ENCODE assay signal across 7 cellular contexts in the genomic region with DNA sequence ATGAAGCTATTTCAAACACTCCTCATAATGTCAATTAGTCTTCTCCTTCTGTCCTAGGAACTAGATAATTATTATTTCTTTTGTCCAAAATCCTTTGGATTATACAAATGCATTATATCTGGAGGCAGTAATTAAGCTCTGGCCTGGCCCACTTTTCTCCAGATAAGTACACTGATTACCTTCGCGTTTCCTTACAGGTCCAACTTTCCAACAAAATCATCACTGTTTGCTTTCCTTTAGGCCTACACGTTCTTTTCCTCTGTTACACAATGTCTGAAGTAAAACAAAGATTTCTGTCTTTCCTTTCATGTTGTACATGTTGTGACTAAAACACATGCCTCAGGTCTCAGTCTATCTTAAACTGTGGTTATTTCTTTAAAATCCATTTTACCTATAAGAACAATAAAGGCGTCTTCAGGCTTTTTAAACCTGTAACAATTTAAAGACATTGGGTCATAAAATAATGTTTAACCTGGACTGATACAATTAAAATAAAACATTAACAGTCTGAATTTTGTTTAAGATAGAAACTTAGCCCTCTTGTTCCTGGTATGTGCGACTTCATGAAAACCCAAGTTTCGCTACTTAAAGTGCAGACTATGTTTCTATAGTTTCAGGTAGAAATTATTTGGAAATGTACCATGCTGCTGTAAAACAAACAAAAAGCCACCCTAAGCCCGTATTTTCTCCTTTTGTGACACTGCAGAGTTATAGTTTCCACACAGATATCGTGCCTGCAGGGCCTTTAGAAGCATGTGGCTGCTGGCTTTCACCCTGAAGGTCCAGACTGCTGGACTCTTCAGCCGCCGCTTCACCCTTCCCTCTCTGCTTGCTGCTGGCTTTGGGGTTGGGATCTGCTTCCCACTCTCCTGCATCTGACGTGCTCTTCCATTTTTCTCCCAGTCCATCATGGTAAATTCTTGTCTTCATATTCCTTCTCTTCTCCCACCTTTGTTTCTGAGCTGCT.
"Had no signal": no experiment of that assay in that cellular context is flagged by ENCODE, and none has a peak within 500 bp of the region (broad histone marks: within the 10 kb centered on the region; RNA-seq: fewer than 3 reads in every experiment).

No MANE protein-coding gene starts in this region.

- FAIRE-seq: H1, H54, HTR-8/SVneo had no signal

- DNase-seq: H9, HCEC 1CT, IMR-90 had no signal

- H3K4me3 Mint-ChIP-seq: GM23338, H9 had no signal

- H3K4me1 Mint-ChIP-seq: GM23338, H9 had no signal

- H3K4me3 ChIP-seq: GM23338 had no signal

- H3K9me3 Mint-ChIP-seq: GM23338, H9 had no signal

- H3K27ac Mint-ChIP-seq: GM23338 had no signal

- ATAC-seq: GM23338 had no signal

- H3K4me2 ChIP-seq: GM23338 had no signal
